ENCODE assay signal across 16 cellular contexts in the genomic region with DNA sequence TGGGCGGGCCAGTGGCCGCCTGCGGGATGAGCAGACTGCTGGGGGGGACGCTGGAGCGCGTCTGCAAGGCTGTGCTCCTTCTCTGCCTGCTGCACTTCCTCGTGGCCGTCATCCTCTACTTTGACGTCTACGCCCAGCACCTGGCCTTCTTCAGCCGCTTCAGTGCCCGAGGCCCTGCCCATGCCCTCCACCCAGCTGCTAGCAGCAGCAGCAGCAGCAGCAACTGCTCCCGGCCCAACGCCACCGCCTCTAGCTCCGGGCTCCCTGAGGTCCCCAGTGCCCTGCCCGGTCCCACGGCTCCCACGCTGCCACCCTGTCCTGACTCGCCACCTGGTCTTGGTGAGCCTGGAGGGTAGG. TPM values are rescaled to one million over a fixed set of nuclear protein-coding genes. Genes with fewer than 3 reads are reported as not detected.
DNase-seq lines count a peak whose midpoint lies in the region; TF ChIP-seq lines count a peak whose summit lies in the region.
"Had no signal": no experiment of that assay in that cellular context is flagged by ENCODE, and none has a peak within 500 bp of the region (broad histone marks: within the 10 kb centered on the region; RNA-seq: fewer than 3 reads in every experiment).

No MANE protein-coding gene starts in this region.

- BruUV-seq in mammary epithelial cell (replicated peaks; lab: Mats Ljungman, UMichigan) = no TSS peak

- H3K9me3 Mint-ChIP-seq in H9 = no peaks in the 10 kb centered on the region; a peak in 1 of 5 replicates
- H3K9me3 Mint-ChIP-seq: naive thymus-derived CD4-positive, alpha-beta T cell; T-helper 2 cell treated with Interferon-gamma antibody and Interleukin-4, amounts not matched to agents 5 μg/mL and 100 μg/mL, for 36 hours had no signal

- no peak overlapping the region for H4K91ac ChIP-seq in H9 (ENCODE audit: insufficient read length, low read depth, low read length)

- H3K9ac ChIP-seq in mammary epithelial cell (ENCODE audit: insufficient read depth, low read length) (peak overlapping the region; percentile 4), neural cell (ENCODE audit: low read length) (no peak overlapping the region), H9 (ENCODE audit: extremely low read depth, insufficient read length, low read length) (no peak overlapping the region)

- H2AFZ ChIP-seq in mammary epithelial cell (ENCODE audit: low read depth, low read length) = peak overlapping the region; percentile 21
- no peak overlapping the region for H2AFZ ChIP-seq in neural cell (ENCODE audit: low read depth, low read length)
- no peak overlapping the region for H2AFZ ChIP-seq in H9 (ENCODE audit: low read length)

- POLR2A ChIA-PET in HEK293 (lab: Yijun Ruan, JAX) = no interaction called here

- H3K27me3 Mint-ChIP-seq in H9 (ENCODE audit: low read depth) = no peaks in the 10 kb centered on the region

- no peak overlapping the region for H3K27ac Mint-ChIP-seq in H9
- H3K27ac Mint-ChIP-seq: naive thymus-derived CD4-positive, alpha-beta T cell; T-helper 2 cell treated with Interferon-gamma antibody and Interleukin-4, amounts not matched to agents 5 μg/mL and 100 μg/mL, for 36 hours had no signal

- no peak for TF ChIP-seq RAD21 in neural cell (conservative IDR thresholded peaks at IDR 0.05)

- no peak overlapping the region for H3K14ac ChIP-seq in H9 (ENCODE audit: insufficient read depth, low read length)

- H3K4me3 Mint-ChIP-seq in H9 = peak overlapping the region in 1 of 2 experiments; percentile 89; a peak in 1 of 5 replicates

- H2BK15ac ChIP-seq in H9 (ENCODE audit: low read depth, low read length) = no peak overlapping the region

- H2AK5ac ChIP-seq in H9 (ENCODE audit: insufficient read length, low read length) = no peak overlapping the region

- no peak overlapping the region for H3K4ac ChIP-seq in H9 (ENCODE audit: low read depth, low read length)

- no peak overlapping the region for H2BK20ac ChIP-seq in H9 (ENCODE audit: low read depth, low read length, poor library complexity, severe bottlenecking)

- no peak overlapping the region for H2BK12ac ChIP-seq in H9 (ENCODE audit: insufficient read length, low read depth, low read length)

- H3K9me3 ChIP-seq in HEK293 (ENCODE audit: control insufficient read depth, insufficient read depth, low read depth, low read length) (no peaks in the 10 kb centered on the region), mammary epithelial cell (replicated peaks; ENCODE audit: insufficient read depth, low read length) (no peaks in the 10 kb centered on the region), neural cell (ENCODE audit: low read length) (no peaks in the 10 kb centered on the region), H9 (ENCODE audit: control insufficient read depth, low read depth, low read length) (no peaks in the 10 kb centered on the region)
- H3K9me3 ChIP-seq: Peyer's patch had no signal

- H3K27me3 ChIP-seq in mammary epithelial cell (ENCODE audit: insufficient read depth, low read length) = no peaks in the 10 kb centered on the region
- H3K27me3 ChIP-seq in neural cell (ENCODE audit: insufficient read depth, low read depth, low read length) = no peaks in the 10 kb centered on the region
- H3K27me3 ChIP-seq in H9 (ENCODE audit: insufficient read depth, low read length) = no peaks in the 10 kb centered on the region
- H3K27me3 ChIP-seq: brain microvascular endothelial cell, Peyer's patch had no signal

- H3K4me3 ChIP-seq in AG10803 (ENCODE audit: low read length) (peak overlapping the region; percentile 79), HEK293 (ENCODE audit: low read depth, low read length) (no peak overlapping the region), mammary epithelial cell (replicated peaks in 1 of 3; ENCODE audit: insufficient read depth in 1 of 3, low read depth in 2 of 3, low read length in 3 of 3) (peak overlapping the region in 2 of 3 experiments; percentile 59 to 65), neural cell (ENCODE audit: low read length) (peak overlapping the region; percentile 91)
- H3K4me3 ChIP-seq: Peyer's patch had no signal

- no peaks in the 10 kb centered on the region for H3F3A ChIP-seq in neural cell (ENCODE audit: insufficient read depth, low read length, poor library complexity, severe bottlenecking)

- no peak for TF ChIP-seq EP300 in neural cell (conservative IDR thresholded peaks at IDR 0.05; ENCODE audit: poor library complexity, severe bottlenecking)

- peaks cover 84% of the 10 kb centered on the region for H3K79me2 ChIP-seq in mammary epithelial cell (ENCODE audit: insufficient read depth, low read length)
- H3K79me2 ChIP-seq in neural cell (replicated peaks; ENCODE audit: insufficient read depth, low read length) = peaks cover 27% of the 10 kb centered on the region
- H3K79me2 ChIP-seq in H9 (ENCODE audit: insufficient read depth, low read length) = peaks cover 2% of the 10 kb centered on the region; the same call in 1 of the 2 replicates

- H3K36me3 ChIP-seq in HEK293 (ENCODE audit: control insufficient read depth in 2 of 2, insufficient read depth in 1 of 2, low read length in 2 of 2) = peaks cover 7 to 80% of the 10 kb centered on the region in 2 experiments
- peaks cover 15% of the 10 kb centered on the region for H3K36me3 ChIP-seq in mammary epithelial cell (ENCODE audit: insufficient read depth, low read length)
- no peaks in the 10 kb centered on the region for H3K36me3 ChIP-seq in neural cell (ENCODE audit: insufficient read depth, low read length)

- 59% methylated on average over 10 of the region's 20 CpGs for WGBS in mammary epithelial cell (ENCODE audit: low coverage, missing lambda C conversion rate)
- no CpG with 5 or more reads among the region's 20 CpGs for whole genome bisulfite sequencing in H9 (ENCODE audit: extremely low coverage, insufficient read length, low lambda C conversion rate)

- no peaks in the 10 kb centered on the region for H4K20me1 ChIP-seq in mammary epithelial cell (ENCODE audit: insufficient read depth, low read length)
- H4K20me1 ChIP-seq in neural cell (ENCODE audit: insufficient read depth) = no peaks in the 10 kb centered on the region
- H4K20me1 ChIP-seq in H9 (ENCODE audit: control insufficient read depth, insufficient read depth, insufficient read length) = no peaks in the 10 kb centered on the region

- no peak overlapping the region for H4K8ac ChIP-seq in H9 (replicated peaks; ENCODE audit: insufficient read length, low read depth, low read length)

- no peak overlapping the region for H2BK5ac ChIP-seq in H9 (ENCODE audit: insufficient read length, low read length)

- DNase-seq in AG10803 (ENCODE audit: low read depth) = no peak
- DNase-seq in mammary epithelial cell = peak; percentile 53
- DNase-seq in activated CD4-positive, alpha-beta T cell treated with anti-CD3 and anti-CD28 coated beads for 48 hours = no peak
- DNase-seq in SW480 (ENCODE audit: low spot score) = no peak
- DNase-seq in H9 = no peak
- DNase-seq in NOMO-1 (lab: John Stamatoyannopoulos, UW; ENCODE audit: unreplicated experiment in 2 of 2) = no peak
- DNase-seq: activated gamma-delta T cell treated with Interleukin-2 at 50 U/mL for 16 hours; brain microvascular endothelial cell; head of caudate nucleus; naive thymus-derived CD4-positive, alpha-beta T cell; NCI-H1092; stimulated activated naive CD4-positive, alpha-beta T cell treated with Interleukin-2 at 50 U/mL for 16 hours had no signal

- H3K9me2 ChIP-seq in neural cell (ENCODE audit: insufficient read depth, low read length) = no peaks in the 10 kb centered on the region

- H3K4me2 ChIP-seq in mammary epithelial cell (ENCODE audit: insufficient read depth, low read depth, low read length) = peak overlapping the region; percentile 97
- H3K4me2 ChIP-seq in neural cell (ENCODE audit: low read length) = no peak overlapping the region
- H3K4me2 ChIP-seq in H9 (ENCODE audit: insufficient read depth, insufficient read length, low read length) = no peak overlapping the region

- H3K56ac ChIP-seq in H9 (ENCODE audit: insufficient read length, low read depth, low read length) = no peak overlapping the region

- CTCF ChIA-PET in HEK293 (lab: Yijun Ruan, JAX) = no interaction called here
- CTCF ChIA-PET in mammary epithelial cell (lab: Charles Lee; ENCODE audit: low non-redundant PET) = no interaction called here

- H3K79me1 ChIP-seq in H9 (ENCODE audit: insufficient read depth, low read depth, low read length, poor library complexity, severe bottlenecking) = no peaks in the 10 kb centered on the region

- H3K18ac ChIP-seq in H9 (ENCODE audit: insufficient read length, low read depth, low read length) = no peak overlapping the region

- no peak for TF ChIP-seq CTCF in AG10803 (conservative IDR thresholded peaks at IDR 0.05; ENCODE audit: low read length)
- no peak for TF ChIP-seq CTCF in HEK293 (tag by site-specific recombination; IDR thresholded peaks at IDR 0.05)
- no peak for TF ChIP-seq CTCF in mammary epithelial cell (conservative IDR thresholded peaks at IDR 0.05 in 1 of 2, IDR thresholded peaks at IDR 0.05 in 1 of 2; ENCODE audit: extremely low read depth in 1 of 2, insufficient read depth in 1 of 2, low read depth in 1 of 2, low read length in 2 of 2)
- TF ChIP-seq CTCF in neural cell (IDR thresholded peaks at IDR 0.05; ENCODE audit: poor library complexity, severe bottlenecking) = no peak
- no peak for TF ChIP-seq CTCF in H9 (conservative IDR thresholded peaks at IDR 0.05)

- dilution Hi-C loops in mammary epithelial cell (cut with HindIII; ENCODE audit: low sequenced_read_pairs) = no loop called here

- H3K4me1 Mint-ChIP-seq in H9 = peaks cover 20 to 27% of the 10 kb centered on the region in 2 experiments

- H3T11ph ChIP-seq in H9 (ENCODE audit: low read length) = no peak overlapping the region

- no peak overlapping the region for H3K23ac ChIP-seq in H9 (ENCODE audit: insufficient read length, low read depth, low read length)

- in situ Hi-C loops in mammary epithelial cell (cut with MboI; ENCODE audit: low sequenced_read_pairs in 2 of 2) = no loop called here

- H3K27ac ChIP-seq in HEK293 (ENCODE audit: extremely low read depth, low read depth, low read length) (no peak overlapping the region), mammary epithelial cell (ENCODE audit: insufficient read depth, low read depth, low read length) (peak overlapping the region; percentile 64), neural cell (ENCODE audit: low read length) (no peak overlapping the region), H9 (ENCODE audit: insufficient read length, low read depth, low read length) (no peak overlapping the region)
- H3K27ac ChIP-seq: brain microvascular endothelial cell had no signal

- intact Hi-C loops in mammary epithelial cell (cut with micrococcal nuclease) = loop anchor here (2.0 kb wide), 1 partner anchor 72 kb away; no protein-coding TSS in a partner anchor

- peaks cover 10% of the 10 kb centered on the region for H3K23me2 ChIP-seq in H9 (ENCODE audit: insufficient read length, low read depth, low read length, poor library complexity, severe bottlenecking)

- H4K5ac ChIP-seq in H9 (ENCODE audit: insufficient read length, low read depth, low read length) = no peak overlapping the region

- peaks cover 3% of the 10 kb centered on the region; the same call in 1 of the 2 replicates for H3K4me1 ChIP-seq in HEK293 (ENCODE audit: control insufficient read depth, insufficient read depth, low read length)
- H3K4me1 ChIP-seq in mammary epithelial cell (ENCODE audit: insufficient read depth, low read length) = peaks cover 54% of the 10 kb centered on the region
- peaks cover 3% of the 10 kb centered on the region; the same call in 1 of the 2 replicates for H3K4me1 ChIP-seq in H9 (ENCODE audit: insufficient read depth, low read length)

- H2BK120ac ChIP-seq in H9 (ENCODE audit: low read depth, low read length, poor library complexity, severe bottlenecking) = no peak overlapping the region

- H3K36me3 Mint-ChIP-seq in H9 (ENCODE audit: insufficient read depth in 1 of 3, low read depth in 3 of 3) = peaks cover 31 to 63% (median 62%) of the 10 kb centered on the region in 3 experiments; a peak in 6 of 7 replicates

RNA-seq across cellular contexts. Expression of a gene that starts 2.1 kb away (rescaled TPM):
- total RNA-seq in mammary epithelial cell (100 to 1,000 TPM in 1 of 2 donors, 10 to 100 TPM in 1; 88.2 to 103 TPM), H9 (2021) (70.9 and 74.0 TPM in 2 replicates)
- polyA plus RNA-seq in mammary epithelial cell (71.7 TPM), neural cell (129 and 147 TPM in 2 replicates)
- polyA minus RNA-seq in mammary epithelial cell (102 TPM), neural cell (117 and 141 TPM in 2 replicates)
- polyA plus RNA-seq: naive thymus-derived CD4-positive, alpha-beta T cell had no signal

RNA-seq across cellular contexts. Expression of a gene that starts 6.4 kb away (rescaled TPM):
- total RNA-seq in mammary epithelial cell (100 to 1,000 TPM in 1 of 2 donors, 10 to 100 TPM in 1; 84.4 to 127 TPM), H9 (2021) (127 and 131 TPM in 2 replicates)
- polyA plus RNA-seq in mammary epithelial cell (199 TPM), neural cell (580 and 705 TPM in 2 replicates)
- polyA minus RNA-seq in mammary epithelial cell (104 TPM), neural cell (239 and 250 TPM in 2 replicates)

RNA-seq across cellular contexts. Expression of a gene that starts 10.3 kb away (rescaled TPM):
- total RNA-seq in mammary epithelial cell (10 to 100 TPM in 1 of 2 donors, 1 to 10 TPM in 1; 5.8 to 10.5 TPM), H9 (2021) (11.8 and 12.4 TPM in 2 replicates)
- polyA plus RNA-seq in mammary epithelial cell (5.4 TPM), neural cell (16.3 and 16.5 TPM in 2 replicates)
- polyA minus RNA-seq in mammary epithelial cell (1.3 TPM), neural cell (3.2 and 4.2 TPM in 2 replicates)

RNA-seq across cellular contexts. Expression of a gene that starts 11.3 kb away (rescaled TPM):
- total RNA-seq in mammary epithelial cell = 10 to 100 TPM; 28.4 to 31.7 TPM
- 34.8 TPM for polyA plus RNA-seq in mammary epithelial cell
- polyA minus RNA-seq in mammary epithelial cell = 34.2 TPM
- 26.0 and 29.2 TPM in 2 replicates for polyA plus RNA-seq in neural cell
- 13.1 and 16.3 TPM in 2 replicates for polyA minus RNA-seq in neural cell
- 74.4 and 79.6 TPM in 2 replicates for total RNA-seq in H9 (2021)

RNA-seq across cellular contexts. Expression of a gene that starts 34.4 kb away (rescaled TPM):
- 10 to 100 TPM; 35.5 to 53.0 TPM for total RNA-seq in mammary epithelial cell
- polyA plus RNA-seq in mammary epithelial cell = 38.6 TPM
- polyA minus RNA-seq in mammary epithelial cell = 64.5 TPM
- 29.8 and 38.4 TPM in 2 replicates for polyA plus RNA-seq in neural cell
- 36.6 and 39.0 TPM in 2 replicates for polyA minus RNA-seq in neural cell
- 22.0 and 24.5 TPM in 2 replicates for total RNA-seq in H9 (2021)
